ENCODE assay signal across 6 cellular contexts in genomic region chr13:48920730-48921129, GRCh38.
"Had no signal": no experiment of that assay in that cellular context is flagged by ENCODE, and none has a peak within 500 bp of the region (broad histone marks: within the 10 kb centered on the region; RNA-seq: fewer than 3 reads in every experiment).

No MANE protein-coding gene starts in this region.

- H3K9ac ChIP-seq: KMS-11 had no signal

- H3K36me3 Mint-ChIP-seq: IgD-negative memory B cell had no signal

- H3K4me3 Mint-ChIP-seq: IgD-negative memory B cell had no signal

- H3K27ac ChIP-seq: HL-60, KMS-11 had no signal

- FAIRE-seq: HTR-8/SVneo had no signal

- H3K4me2 ChIP-seq: KMS-11 had no signal

- H3K4me1 Mint-ChIP-seq: IgD-negative memory B cell had no signal

- H3K27ac Mint-ChIP-seq: IgD-negative memory B cell had no signal

- DNase-seq: KBM-7, KG1 had no signal
